12 cellular contexts compared by ENCODE assay signal in genomic region chr2:88638743-88639142, GRCh38. TPM values are rescaled to one million over a fixed set of nuclear protein-coding genes. Genes with fewer than 3 reads are reported as not detected.
DNase-seq lines count a peak whose midpoint lies in the region; ATAC-seq and TF ChIP-seq lines count a peak whose summit lies in the region.
"Had no signal": no experiment of that assay in that cellular context is flagged by ENCODE, and none has a peak within 500 bp of the region (broad histone marks: within the 10 kb centered on the region; RNA-seq: fewer than 3 reads in every experiment).

No MANE protein-coding gene starts in this region.

- peaks cover 31% of the 10 kb centered on the region for H3K4me1 Mint-ChIP-seq in activated naive CD8-positive, alpha-beta T cell treated with anti-CD3 and anti-CD28 coated beads for 36 hours
- peaks cover 58 to 62% of the 10 kb centered on the region in 2 donors for H3K4me1 Mint-ChIP-seq in natural killer cell treated with Interleukin-12 subunit alpha and Interleukin-12 subunit beta and Interleukin-15 and Interleukin-18, amount 100 ng/mL, for 72 hours (ENCODE audit: low read depth in 2 of 2)

- H3K9me3 ChIP-seq in adrenal gland (replicated peaks in 1 of 3) (no peaks in the 10 kb centered on the region), right atrium auricular region (no peaks in the 10 kb centered on the region)

- H3K36me3 Mint-ChIP-seq in activated naive CD8-positive, alpha-beta T cell treated with anti-CD3 and anti-CD28 coated beads for 36 hours, result peaks cover 5% of the 10 kb centered on the region
- peaks cover 9% of the 10 kb centered on the region for H3K36me3 Mint-ChIP-seq in natural killer cell treated with Interleukin-12 subunit alpha and Interleukin-12 subunit beta and Interleukin-15 and Interleukin-18, amount 100 ng/mL, for 72 hours
- H3K36me3 Mint-ChIP-seq: WTC11 had no signal

- TF ChIP-seq POLR2A in adrenal gland (IDR thresholded peaks at IDR 0.05), result no peak

- H3K27ac Mint-ChIP-seq in activated naive CD8-positive, alpha-beta T cell treated with anti-CD3 and anti-CD28 coated beads for 36 hours, result peak overlapping the region; percentile 66
- H3K27ac Mint-ChIP-seq in natural killer cell treated with Interleukin-12 subunit alpha and Interleukin-12 subunit beta and Interleukin-15 and Interleukin-18, amount 100 ng/mL, for 72 hours, result peak overlapping the region; percentile 91 to 99

- H3K4me1 ChIP-seq in adrenal gland (replicated peaks in 1 of 2) (no peaks in the 10 kb centered on the region), right atrium auricular region (no peaks in the 10 kb centered on the region)
- H3K4me1 ChIP-seq: tibial nerve had no signal

- intact Hi-C loops in adrenal gland (cut with DNase I), result no loop called here

- H3K36me3 ChIP-seq in adrenal gland (replicated peaks in 1 of 2), result no peaks in the 10 kb centered on the region
- H3K36me3 ChIP-seq in right atrium auricular region, result no peaks in the 10 kb centered on the region
- H3K36me3 ChIP-seq: tibial nerve had no signal

- H3K27me3 Mint-ChIP-seq in activated naive CD8-positive, alpha-beta T cell treated with anti-CD3 and anti-CD28 coated beads for 36 hours, result peaks cover 18% of the 10 kb centered on the region
- no peaks in the 10 kb centered on the region for H3K27me3 Mint-ChIP-seq in natural killer cell treated with Interleukin-12 subunit alpha and Interleukin-12 subunit beta and Interleukin-15 and Interleukin-18, amount 100 ng/mL, for 72 hours

- WGBS in adrenal gland, 4 donors, result 61 to 75% (median 64%) methylated on average over 3 of the region's 3 CpGs

- ATAC-seq in natural killer cell treated with Interleukin-12 subunit alpha and Interleukin-12 subunit beta and Interleukin-15 and Interleukin-18, amount 100 ng/mL, for 72 hours, result peak; percentile 77 to 87
- ATAC-seq: WTC11 had no signal

- peak; percentile 11 to 17 for DNase-seq in activated CD4-positive, alpha-beta T cell treated with anti-CD3 and anti-CD28 coated beads for 4 hours
- DNase-seq in activated CD4-positive, alpha-beta T cell treated with anti-CD3 and anti-CD28 coated beads, Interleukin-2, amount 50 U/mL, for 1 hour, result no peak
- DNase-seq in NCI-H226 (peak; percentile 64), NCI-H2081 (lab: John Stamatoyannopoulos, UW) (no peak), adrenal gland (no peak), right atrium auricular region (ENCODE audit: low spot score) (no peak)
- DNase-seq in activated naive CD8-positive, alpha-beta T cell treated with anti-CD3 and anti-CD28 coated beads for 36 hours, result peak; percentile 28
- peak; percentile 71 for DNase-seq in natural killer cell treated with Interleukin-12 subunit alpha and Interleukin-12 subunit beta and Interleukin-15 and Interleukin-18, amount 100 ng/mL, for 72 hours (ENCODE audit: low spot score)
- DNase-seq: DND-41, NCI-H510A treated with DMSO at 0.1 percent for 48 hours had no signal

- H3K27ac ChIP-seq in adrenal gland (no peak overlapping the region), right atrium auricular region (no peak overlapping the region)
- H3K27ac ChIP-seq: tibial nerve had no signal

- peaks cover 12% of the 10 kb centered on the region for H3K9me3 Mint-ChIP-seq in activated naive CD8-positive, alpha-beta T cell treated with anti-CD3 and anti-CD28 coated beads for 36 hours
- no peaks in the 10 kb centered on the region for H3K9me3 Mint-ChIP-seq in natural killer cell treated with Interleukin-12 subunit alpha and Interleukin-12 subunit beta and Interleukin-15 and Interleukin-18, amount 100 ng/mL, for 72 hours

- H3K4me3 Mint-ChIP-seq in activated naive CD8-positive, alpha-beta T cell treated with anti-CD3 and anti-CD28 coated beads for 36 hours, result no peak overlapping the region
- peak overlapping the region; percentile 89 for H3K4me3 Mint-ChIP-seq in natural killer cell treated with Interleukin-12 subunit alpha and Interleukin-12 subunit beta and Interleukin-15 and Interleukin-18, amount 100 ng/mL, for 72 hours
- H3K4me3 Mint-ChIP-seq: WTC11 had no signal

- TF ChIP-seq CTCF in adrenal gland (IDR thresholded peaks at IDR 0.05) (no peak), right atrium auricular region (IDR thresholded peaks at IDR 0.05) (no peak)

- H3K27me3 ChIP-seq in adrenal gland, result no peaks in the 10 kb centered on the region
- no peaks in the 10 kb centered on the region for H3K27me3 ChIP-seq in right atrium auricular region
- H3K27me3 ChIP-seq: tibial nerve had no signal

- H3K4me3 ChIP-seq in adrenal gland, result no peak overlapping the region
- H3K4me3 ChIP-seq in right atrium auricular region, result no peak overlapping the region
- H3K4me3 ChIP-seq: tibial nerve had no signal

RNA-seq across cellular contexts. Expression of gene EIF2AK3, which starts 11.5 kb away (rescaled TPM):
- total RNA-seq in activated naive CD8-positive, alpha-beta T cell treated with anti-CD3 and anti-CD28 coated beads for 36 hours, result 10 to 100 TPM; 10.6 to 14.7 TPM
- total RNA-seq in natural killer cell treated with Interleukin-12 subunit alpha and Interleukin-12 subunit beta and Interleukin-15 and Interleukin-18, amount 100 ng/mL, for 72 hours, result 10 to 100 TPM; 32.4 to 34.1 TPM
- total RNA-seq in adrenal gland (10 to 100 TPM; 15.3 to 89.6 (median 21.3) TPM), right atrium auricular region (10 to 100 TPM; 10.2 to 13.4 TPM)
- polyA plus RNA-seq in adrenal gland, result 10 to 100 TPM in 1 of 3 donors, 1 to 10 TPM in 2; 3.6 to 50.2 (median 4.0) TPM

RNA-seq across cellular contexts. Expression of gene RPIA, which starts 52.7 kb away (rescaled TPM):
- total RNA-seq in activated naive CD8-positive, alpha-beta T cell treated with anti-CD3 and anti-CD28 coated beads for 36 hours, result 10 to 100 TPM; 87.6 to 88.5 TPM
- 10 to 100 TPM; 44.6 to 53.5 TPM for total RNA-seq in natural killer cell treated with Interleukin-12 subunit alpha and Interleukin-12 subunit beta and Interleukin-15 and Interleukin-18, amount 100 ng/mL, for 72 hours
- 10 to 100 TPM in 4 of 8 donors, 1 to 10 TPM in 4; 1.9 to 16.9 (median 9.1) TPM for total RNA-seq in adrenal gland
- 10 to 100 TPM; 11.4 to 15.4 (median 11.5) TPM for polyA plus RNA-seq in adrenal gland
- total RNA-seq in right atrium auricular region, result 1 to 10 TPM; 4.2 to 5.1 TPM

Comparison
In these comparisons a context has a peak if more than half of its experiments do, and no peak if none do; other contexts are left out.
1. DNase-seq: peak in activated CD4-positive, alpha-beta T cell treated with anti-CD3 and anti-CD28 coated beads for 4 hours (2 of 2), NCI-H226 (single experiment), activated naive CD8-positive, alpha-beta T cell treated with anti-CD3 and anti-CD28 coated beads for 36 hours (single experiment) and natural killer cell treated with Interleukin-12 subunit alpha and Interleukin-12 subunit beta and Interleukin-15 and Interleukin-18, amount 100 ng/mL, for 72 hours (single experiment); none in activated CD4-positive, alpha-beta T cell treated with anti-CD3 and anti-CD28 coated beads, Interleukin-2, amount 50 U/mL, for 1 hour (single experiment), NCI-H2081 (0 of 2), adrenal gland (0 of 7) and right atrium auricular region (single experiment).